In the genomic region with DNA sequence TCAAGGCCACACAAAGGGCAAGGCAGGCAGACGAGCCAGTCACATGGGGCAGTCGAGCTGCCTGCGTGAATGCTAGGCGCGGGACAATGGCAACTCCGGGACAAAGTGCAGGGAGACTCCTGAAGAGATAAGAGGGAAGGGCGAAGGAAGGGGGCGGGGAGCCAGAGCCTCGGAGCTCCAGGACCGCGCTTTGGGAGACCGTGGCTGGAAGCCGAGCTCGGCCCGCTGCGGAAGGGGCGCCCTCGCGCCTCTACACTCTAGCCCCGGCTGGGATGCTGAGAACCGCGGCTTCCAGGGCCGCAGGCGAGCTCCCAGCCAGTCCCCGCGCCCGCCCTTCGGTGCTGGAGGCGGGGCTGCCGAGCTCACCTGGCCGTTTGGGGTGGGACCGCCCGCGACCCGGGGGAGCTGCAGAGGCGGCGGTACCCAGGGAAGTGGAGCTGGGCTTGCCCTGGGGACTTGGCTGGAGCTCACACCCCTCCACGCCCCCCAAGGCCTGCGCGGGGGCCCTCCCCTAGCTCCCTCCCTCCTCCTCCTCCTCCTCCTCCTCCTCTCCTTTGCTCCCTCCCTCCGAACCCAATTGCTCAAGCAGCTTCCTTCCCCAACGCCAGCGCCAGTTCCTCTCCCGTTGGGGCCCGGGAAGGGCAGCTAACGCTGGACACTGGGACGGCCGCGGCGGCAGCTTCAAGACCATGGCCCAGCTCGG, we compare ENCODE assay signal across 8 cellular contexts.
DNase-seq lines count a peak whose midpoint lies in the region; ATAC-seq and TF ChIP-seq lines count a peak whose summit lies in the region.

A gene with protein sequence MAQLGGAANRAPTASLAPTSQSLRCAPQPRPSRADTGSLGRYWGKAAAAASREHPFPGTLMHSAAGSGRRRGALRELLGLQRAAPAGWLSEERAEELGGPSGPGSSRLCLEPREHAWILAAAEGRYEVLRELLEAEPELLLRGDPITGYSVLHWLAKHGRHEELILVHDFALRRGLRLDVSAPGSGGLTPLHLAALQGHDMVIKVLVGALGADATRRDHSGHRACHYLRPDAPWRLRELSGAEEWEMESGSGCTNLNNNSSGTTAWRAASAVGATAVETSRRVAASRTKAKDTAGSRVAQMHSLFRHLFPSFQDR (plus strand): TSS at position 610 of the 703 bp plus-strand sequence. CDS start 80 bp downstream, at position 690.

- H3K4me3 ChIP-seq in LNCaP clone FGC (ENCODE audit: low read depth, low read length), result peak within 1 kb of the TSS; percentile 56
- H3K4me3 ChIP-seq in fibroblast of mammary gland (ENCODE audit: control insufficient read depth, low read depth, low read length), result peak within 1 kb of the TSS; percentile 35

- H3K4me3 Mint-ChIP-seq in nephron, result peak within 1 kb of the TSS; percentile 86 to 89 (median 87)

- peaks cover 21% of the 10 kb centered on the region for H3K4me1 Mint-ChIP-seq in nephron

- no peak for ATAC-seq in HG03045 (IDR thresholded peaks at IDR 0.05; ENCODE audit: unreplicated experiment)

- no peak within 1 kb of the TSS for H3K27ac Mint-ChIP-seq in nephron

- H3K9me3 Mint-ChIP-seq in nephron, result peaks cover 12% of the 10 kb centered on the region

- no peak for TF ChIP-seq CTCF in LNCaP clone FGC (IDR thresholded peaks at IDR 0.05; ENCODE audit: control insufficient read depth, extremely low read depth, insufficient read depth)
- TF ChIP-seq CTCF in fibroblast of mammary gland (conservative IDR thresholded peaks at IDR 0.05; ENCODE audit: control insufficient read depth, insufficient read depth, low read depth, low read length), result no peak
- no peak for TF ChIP-seq CTCF in nephron (IDR thresholded peaks at IDR 0.05; ENCODE audit: unreplicated experiment in 3 of 3)

- peak; percentile 37 for DNase-seq in ELR (ENCODE audit: low read depth)
- no peak for DNase-seq in LNCaP clone FGC (ENCODE audit: low read depth)
- DNase-seq in activated T-cell treated with anti-CD3 and anti-CD28 coated beads for 4 hours, result peak; percentile 7
- no peak for DNase-seq in fibroblast of mammary gland (ENCODE audit: low read depth)
- no peak for DNase-seq in Ammon's horn (ENCODE audit: low spot score)
- DNase-seq in NCI-H446 (lab: John Stamatoyannopoulos, UW), result no peak

- no peaks in the 10 kb centered on the region for H3K36me3 Mint-ChIP-seq in nephron (ENCODE audit: low read depth)

- peaks cover 35% of the 10 kb centered on the region for H3K27me3 Mint-ChIP-seq in nephron (ENCODE audit: low read depth)

Comparison
In these comparisons a context has a peak if more than half of its experiments do, and no peak if none do; other contexts are left out.
1. DNase-seq: peak in ELR (single experiment) and activated T-cell treated with anti-CD3 and anti-CD28 coated beads for 4 hours (single experiment); none in LNCaP clone FGC (single experiment), fibroblast of mammary gland (single experiment), Ammon's horn (single experiment) and NCI-H446 (0 of 2).